Comparison of ENCODE assay signal across 16 cellular contexts in the genomic region with DNA sequence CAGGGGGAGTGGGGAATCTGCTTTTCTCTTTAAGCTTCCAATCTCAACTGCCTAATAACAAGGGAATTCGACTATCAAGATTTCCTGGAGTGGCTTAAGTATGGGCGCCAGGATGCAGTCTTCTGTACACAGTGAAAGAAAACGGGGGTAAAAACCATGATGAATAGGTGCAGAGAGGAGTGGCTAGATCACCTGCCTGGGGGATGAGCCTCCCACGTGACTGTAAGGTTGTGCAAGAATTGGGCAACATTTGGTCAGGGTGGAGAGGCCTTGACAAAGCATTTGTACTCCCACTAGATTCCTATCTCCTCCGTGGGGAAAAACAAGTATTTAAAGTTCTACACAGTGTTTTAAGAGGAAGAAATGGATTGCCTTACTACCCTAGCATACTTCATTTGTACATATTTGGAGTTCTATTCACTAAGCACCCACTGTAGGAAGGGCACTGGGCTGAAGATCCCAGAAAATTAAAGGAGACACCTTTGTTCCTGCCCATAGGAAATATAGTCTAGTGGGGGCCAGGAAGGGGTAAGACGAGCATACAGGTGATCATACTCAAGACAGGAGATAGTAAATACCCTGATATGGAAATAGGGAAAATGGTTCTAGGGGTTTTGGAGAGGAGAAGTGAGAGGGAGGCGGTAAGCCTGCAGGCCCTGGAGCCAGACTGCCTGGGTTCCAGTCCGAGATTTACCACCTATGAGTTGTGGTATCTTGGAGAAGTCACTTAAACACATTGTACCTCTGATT. TPM values are rescaled to one million over a fixed set of nuclear protein-coding genes. Genes with fewer than 3 reads are reported as not detected.
DNase-seq lines count a peak whose midpoint lies in the region; ATAC-seq and TF ChIP-seq lines count a peak whose summit lies in the region.
"Had no signal": no experiment of that assay in that cellular context is flagged by ENCODE, and none has a peak within 500 bp of the region (broad histone marks: within the 10 kb centered on the region; RNA-seq: fewer than 3 reads in every experiment).

No MANE protein-coding gene starts in this region.

- no peak for TF ChIP-seq CTCF in IMR-90 (conservative IDR thresholded peaks at IDR 0.05; ENCODE audit: low read depth, low read length)
- TF ChIP-seq CTCF in foreskin keratinocyte (conservative IDR thresholded peaks at IDR 0.05) = no peak

- peaks cover 36% of the 10 kb centered on the region for H3K9me1 ChIP-seq in IMR-90 (ENCODE audit: insufficient read depth, low read length)

- H3K27ac ChIP-seq in IMR-90 (ENCODE audit: insufficient read depth, low read length) (no peak overlapping the region), foreskin keratinocyte (no peak overlapping the region)
- H3K27ac ChIP-seq in effector memory CD4-positive, alpha-beta T cell (ENCODE audit: insufficient read depth, low read length, poor library complexity, severe bottlenecking) = no peak overlapping the region
- H3K27ac ChIP-seq: BLaER1, prostate gland had no signal

- no peak overlapping the region for H3K18ac ChIP-seq in IMR-90 (ENCODE audit: low read depth, low read length)

- TF ChIP-seq RAD21 in IMR-90 (IDR thresholded peaks at IDR 0.05; ENCODE audit: low read length) = no peak

- no peak overlapping the region for H4K5ac ChIP-seq in IMR-90 (ENCODE audit: low read depth, low read length)

- no peak overlapping the region for H3K4ac ChIP-seq in IMR-90 (ENCODE audit: low read depth, low read length)

- H3K27me3 ChIP-seq in IMR-90 (ENCODE audit: control insufficient read depth, insufficient read depth, low read length) (no peaks in the 10 kb centered on the region), adipocyte (replicated peaks; ENCODE audit: control insufficient read depth, insufficient read depth, low read length) (no peaks in the 10 kb centered on the region), foreskin keratinocyte (no peaks in the 10 kb centered on the region)
- no peaks in the 10 kb centered on the region for H3K27me3 ChIP-seq in effector memory CD4-positive, alpha-beta T cell (replicated peaks; ENCODE audit: control insufficient read depth, insufficient read depth, low read length, poor library complexity, severe bottlenecking)
- H3K27me3 ChIP-seq: BLaER1 had no signal

- DNase-seq in IMR-90 = no peak
- DNase-seq in adipocyte (ENCODE audit: low read depth) = peak; percentile 68
- peak; percentile 57 to 77 for DNase-seq in foreskin keratinocyte
- peak; percentile 86 for DNase-seq in renal cortical epithelial cell (ENCODE audit: low read depth)
- DNase-seq in A172 (ENCODE audit: low spot score) = no peak
- DNase-seq in effector memory CD4-positive, alpha-beta T cell = no peak
- no peak for DNase-seq in activated CD8-positive, alpha-beta memory T cell treated with anti-CD3 and anti-CD28 coated beads, Interleukin-2, amount 50 U/mL, for 4 hours
- DNase-seq: activated CD8-positive, alpha-beta T cell treated with anti-CD3 and anti-CD28 coated beads, Interleukin-2, amount 10 ng/mL, durations not matched to agents 7 days and 5 days; activated gamma-delta T cell; NCI-H2171 treated with DMSO at 0.1 percent for 48 hours; stimulated activated CD4-positive, alpha-beta T cell treated with anti-CD3 and anti-CD28 coated beads, Interleukin-4, amount 100 ng/mL, for 24 hours; stimulated activated naive CD4-positive, alpha-beta T cell treated with Interleukin-2 at 50 U/mL for 16 hours; T1000 had no signal

- H4K20me1 ChIP-seq in IMR-90 (ENCODE audit: insufficient read depth, low read length) = peaks cover 97% of the 10 kb centered on the region
- H4K20me1 ChIP-seq: BLaER1 had no signal

- H2BK15ac ChIP-seq in IMR-90 (ENCODE audit: low read depth, low read length) = no peak overlapping the region

- H2BK5ac ChIP-seq in IMR-90 (ENCODE audit: low read depth, low read length, poor library complexity, severe bottlenecking) = no peak overlapping the region

- POLR2A ChIA-PET in IMR-90 (lab: Charles Lee; ENCODE audit: unreplicated experiment) = no interaction called here

- H3K4me3 ChIP-seq in IMR-90 (ENCODE audit: insufficient read depth, low read depth, low read length) (no peak overlapping the region), adipocyte (ENCODE audit: low read length) (peak overlapping the region; percentile 45)
- no peak overlapping the region for H3K4me3 ChIP-seq in effector memory CD4-positive, alpha-beta T cell (ENCODE audit: insufficient read depth, low read depth, low read length, poor library complexity, severe bottlenecking)
- H3K4me3 ChIP-seq: BLaER1, prostate gland had no signal

- BruUV-seq in IMR-90 (replicated peaks; lab: Mats Ljungman, UMichigan) = no TSS peak

- H2BK120ac ChIP-seq in IMR-90 (ENCODE audit: low read depth, low read length) = no peak overlapping the region

- intact Hi-C loops in IMR-90 (cut with micrococcal nuclease) = no loop called here

- H3K9ac ChIP-seq in IMR-90 (ENCODE audit: low read depth, low read length) (no peak overlapping the region), adipocyte (ENCODE audit: low read length) (no peak overlapping the region)
- H3K9ac ChIP-seq: BLaER1 had no signal

- dilution Hi-C loops in IMR-90 (cut with HindIII; ENCODE audit: low sequenced_read_pairs, unreplicated experiment) = no loop called here

- H3K36me3 ChIP-seq in IMR-90 (ENCODE audit: control insufficient read depth, insufficient read depth, low read length) = peaks cover 3% of the 10 kb centered on the region; the same call in 1 of the 2 replicates
- H3K36me3 ChIP-seq in adipocyte (ENCODE audit: control insufficient read depth, insufficient read depth, low read length, severe bottlenecking) = no peaks in the 10 kb centered on the region
- no peaks in the 10 kb centered on the region for H3K36me3 ChIP-seq in effector memory CD4-positive, alpha-beta T cell (ENCODE audit: control insufficient read depth, insufficient read depth, low read length)
- H3K36me3 ChIP-seq: BLaER1, prostate gland had no signal

- H3K56ac ChIP-seq in IMR-90 (ENCODE audit: extremely low read depth, insufficient read depth, low read length) = no peak overlapping the region

- ATAC-seq in IMR-90 (ENCODE audit: low read depth) = no peak
- peak; percentile 48 for ATAC-seq in foreskin keratinocyte
- ATAC-seq in GM18861 (IDR thresholded peaks at IDR 0.05; ENCODE audit: unreplicated experiment) = no peak
- ATAC-seq: activated CD8-positive, alpha-beta T cell treated with anti-CD3 and anti-CD28 coated beads, Interleukin-2, amount 10 ng/mL, durations not matched to agents 7 days and 5 days had no signal

- H4K91ac ChIP-seq in IMR-90 (ENCODE audit: insufficient read depth, low read depth, low read length) = no peak overlapping the region; the same call in 1 of the 2 replicates

- H4K8ac ChIP-seq in IMR-90 (ENCODE audit: low read depth in 2 of 2, low read length in 2 of 2) = no peak overlapping the region

- no peak overlapping the region for H3K23ac ChIP-seq in IMR-90 (ENCODE audit: low read depth, low read length)

- CTCF ChIA-PET in IMR-90 (lab: Yijun Ruan, JAX) = no interaction called here

- H2AK9ac ChIP-seq in IMR-90 (replicated peaks; ENCODE audit: low read depth, low read length, poor library complexity) = no peak overlapping the region

- H2AK5ac ChIP-seq in IMR-90 (ENCODE audit: low read depth, low read length) = no peak overlapping the region; the same call in 1 of the 2 replicates

- peaks cover 59 to 94% of the 10 kb centered on the region in 2 experiments for H3K79me1 ChIP-seq in IMR-90 (ENCODE audit: low read depth in 1 of 2, low read length in 2 of 2)

- H2AFZ ChIP-seq in IMR-90 (replicated peaks; ENCODE audit: low read length, poor library complexity) = no peak overlapping the region

- no peak overlapping the region for H3K4me2 ChIP-seq in IMR-90 (ENCODE audit: low read depth, low read length)
- H3K4me2 ChIP-seq: BLaER1 had no signal

- H3K4me1 ChIP-seq in IMR-90 (ENCODE audit: control insufficient read depth, insufficient read depth, low read length) (peaks cover 39% of the 10 kb centered on the region), adipocyte (ENCODE audit: control insufficient read depth, insufficient read depth, low read length) (peaks cover 49% of the 10 kb centered on the region), foreskin keratinocyte (peaks cover 51% of the 10 kb centered on the region)
- no peaks in the 10 kb centered on the region for H3K4me1 ChIP-seq in effector memory CD4-positive, alpha-beta T cell (ENCODE audit: control insufficient read depth, insufficient read depth, low read length, poor library complexity, severe bottlenecking)
- H3K4me1 ChIP-seq: prostate gland had no signal

- WGBS in IMR-90 (ENCODE audit: extremely low coverage in 2 of 2, insufficient read length in 1 of 2), 2 experiments = no CpG with 5 or more reads among the region's 8 CpGs

- H3K14ac ChIP-seq in IMR-90 (replicated peaks; ENCODE audit: low read depth, low read length) = no peak overlapping the region; the same call in none of the 2 replicates

- H3K9me3 ChIP-seq in IMR-90 (ENCODE audit: control insufficient read depth, insufficient read depth, low read length) (no peaks in the 10 kb centered on the region), adipocyte (ENCODE audit: control insufficient read depth, low read length) (no peaks in the 10 kb centered on the region)
- H3K9me3 ChIP-seq in effector memory CD4-positive, alpha-beta T cell (ENCODE audit: control insufficient read depth, low read length) = no peaks in the 10 kb centered on the region
- H3K9me3 ChIP-seq: BLaER1, prostate gland had no signal

- no peak for TF ChIP-seq POLR2A in IMR-90 (IDR thresholded peaks at IDR 0.05; ENCODE audit: low read depth, low read length)

- in situ Hi-C loops in IMR-90 (cut with MboI; ENCODE audit: low sequenced_read_pairs) = no loop called here

- no peak overlapping the region for H2BK20ac ChIP-seq in IMR-90 (ENCODE audit: low read depth, low read length)

TF ChIP-seq in IMR-90, 13 proteins besides CTCF, POLR2A, EP300 and RAD21 (continues in another document):
- TF ChIP-seq RFX5 (IDR thresholded peaks at IDR 0.05; ENCODE audit: low read depth, low read length) (no peak), CEBPB (IDR thresholded peaks at IDR 0.05; ENCODE audit: low read depth, low read length) (peak; percentile 86), MXI1 (IDR thresholded peaks at IDR 0.05; ENCODE audit: borderline replicate concordance, low read depth, low read length) (no peak)
- TF ChIP-seq, protein P1, sequence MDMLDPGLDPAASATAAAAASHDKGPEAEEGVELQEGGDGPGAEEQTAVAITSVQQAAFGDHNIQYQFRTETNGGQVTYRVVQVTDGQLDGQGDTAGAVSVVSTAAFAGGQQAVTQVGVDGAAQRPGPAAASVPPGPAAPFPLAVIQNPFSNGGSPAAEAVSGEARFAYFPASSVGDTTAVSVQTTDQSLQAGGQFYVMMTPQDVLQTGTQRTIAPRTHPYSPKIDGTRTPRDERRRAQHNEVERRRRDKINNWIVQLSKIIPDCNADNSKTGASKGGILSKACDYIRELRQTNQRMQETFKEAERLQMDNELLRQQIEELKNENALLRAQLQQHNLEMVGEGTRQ (IDR thresholded peaks at IDR 0.05; ENCODE audit: low read depth, low read length) = peak; percentile 36

RNA-seq across cellular contexts. Expression of gene EPAS1, which starts 29.2 kb away (rescaled TPM):
- total RNA-seq in IMR-90 (2012; rRNA removed) (21.9 and 40.7 TPM in 2 replicates), foreskin keratinocyte (23.3 and 47.3 TPM in 2 replicates), renal cortical epithelial cell (63.7 and 124 TPM in 2 replicates)
- polyA plus RNA-seq in IMR-90 (2012; rRNA removed) (103 and 120 TPM in 2 replicates), foreskin keratinocyte (13.0 and 28.2 TPM in 2 replicates)
- polyA plus RNA-seq in IMR-90 (2012; cell fraction: cytosol; rRNA removed) = 117 and 156 TPM in 2 replicates
- 108 and 158 TPM in 2 replicates for polyA plus RNA-seq in IMR-90 (2012; cell fraction: nucleus; rRNA removed; ENCODE audit: low replicate concordance)
- total RNA-seq in A172 (2014; rRNA removed; shearing (Covaris generic)) = 8.0 and 14.0 TPM in 2 replicates

Comparison
In these comparisons a context has a peak if more than half of its experiments do, and no peak if none do; other contexts are left out.
1. DNase-seq: peak in adipocyte (single experiment), foreskin keratinocyte (2 of 2) and renal cortical epithelial cell (single experiment); none in IMR-90 (single experiment), A172 (single experiment), effector memory CD4-positive, alpha-beta T cell (0 of 3) and activated CD8-positive, alpha-beta memory T cell treated with anti-CD3 and anti-CD28 coated beads, Interleukin-2, amount 50 U/mL, for 4 hours (single experiment).